8 cellular contexts compared by ENCODE assay signal in the genomic region with DNA sequence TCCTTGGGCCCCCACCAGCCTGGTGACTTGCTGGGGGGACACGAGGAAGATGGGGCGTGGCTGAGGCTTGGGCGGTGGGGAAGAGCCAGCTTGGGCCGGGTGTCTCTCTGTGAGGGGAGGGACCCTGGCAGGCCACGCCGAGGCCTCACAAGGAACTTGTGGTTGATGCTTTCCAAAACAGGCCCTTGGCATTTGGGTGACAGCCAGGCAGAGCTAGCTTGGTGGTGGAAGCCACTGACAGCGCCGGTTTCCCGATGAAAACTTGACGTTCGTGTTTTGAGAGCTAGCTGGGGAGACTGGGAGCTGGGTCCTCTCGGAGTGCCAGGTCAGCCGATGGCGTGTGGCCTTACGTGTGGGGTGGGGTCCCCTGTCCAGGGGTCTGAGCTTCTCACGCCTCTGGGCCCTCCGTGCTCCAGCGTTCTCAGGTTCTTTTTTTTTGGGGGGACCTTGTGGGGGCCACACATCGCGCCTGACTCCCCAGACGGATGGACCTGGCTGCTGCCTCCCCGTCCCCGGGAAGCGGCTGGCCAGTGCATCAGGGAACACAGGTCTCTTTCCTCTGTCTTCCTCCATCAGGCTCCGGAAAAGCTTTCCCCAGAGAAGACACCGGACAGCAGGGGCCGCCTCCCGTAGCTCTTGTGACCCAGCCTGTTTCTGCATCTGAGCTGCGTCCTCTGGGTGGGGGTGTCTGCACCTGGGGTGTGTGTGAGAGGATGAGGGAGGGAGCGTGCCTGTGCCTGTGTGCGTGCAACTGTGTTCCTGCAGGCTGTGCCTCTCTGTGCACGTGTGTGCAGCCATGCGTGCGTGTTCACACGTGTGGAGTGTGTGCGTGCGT.
DNase-seq lines count a peak whose midpoint lies in the region; ATAC-seq and TF ChIP-seq lines count a peak whose summit lies in the region.

No MANE protein-coding gene starts in this region.

- peaks cover 12% of the 10 kb centered on the region for H3K4me1 Mint-ChIP-seq in activated T-cell treated with anti-CD3 and anti-CD28 coated beads, Interleukin-2, amount 50 U/mL, for 24 hours (ENCODE audit: low read depth)

- H3K9me3 ChIP-seq in OCI-LY7 (ENCODE audit: low read length): no peaks in the 10 kb centered on the region

- POLR2A ChIA-PET in OCI-LY7 (lab: Charles Lee): interaction anchor here (0.6 to 0.8 kb wide), 3 partner anchors 134 to 679 kb away, joined by 3 to 4 read pairs (median 3); no protein-coding TSS in a partner anchor

- peak overlapping the region; percentile 59 for H3K4me3 ChIP-seq in OCI-LY7 (ENCODE audit: low read depth, low read length, poor library complexity, severe bottlenecking)

- H3K4me1 ChIP-seq in OCI-LY7 (ENCODE audit: insufficient read depth, low read length, poor library complexity, severe bottlenecking): peaks cover 32% of the 10 kb centered on the region

- intact Hi-C loops in OCI-LY7 (cut with micrococcal nuclease; ENCODE audit: unreplicated experiment): no loop called here
- intact Hi-C loops in left ventricle myocardium superior (cut with micrococcal nuclease): no loop called here

- no peak for TF ChIP-seq CTCF in OCI-LY7 (conservative IDR thresholded peaks at IDR 0.05; ENCODE audit: low read length)

- peaks cover 56% of the 10 kb centered on the region for H3K27me3 Mint-ChIP-seq in activated T-cell treated with anti-CD3 and anti-CD28 coated beads, Interleukin-2, amount 50 U/mL, for 24 hours

- H2AFZ ChIP-seq in OCI-LY7 (ENCODE audit: low read length): peak overlapping the region; percentile 67; the same call in 1 of the 2 replicates

- H3K36me3 Mint-ChIP-seq in activated T-cell treated with anti-CD3 and anti-CD28 coated beads, Interleukin-2, amount 50 U/mL, for 24 hours (ENCODE audit: low read depth): no peaks in the 10 kb centered on the region

- H3K9me3 Mint-ChIP-seq in activated T-cell treated with anti-CD3 and anti-CD28 coated beads, Interleukin-2, amount 50 U/mL, for 24 hours: no peaks in the 10 kb centered on the region

- no peaks in the 10 kb centered on the region for H3K36me3 ChIP-seq in OCI-LY7 (ENCODE audit: insufficient read depth, low read length)

- CTCF ChIA-PET in OCI-LY7 (lab: Charles Lee; ENCODE audit: unreplicated experiment): interaction anchor here (0.6 to 1.0 kb wide), 2 partner anchors 8 to 299 kb away, joined by 3 to 6 read pairs; no protein-coding TSS in a partner anchor

- H3K79me2 ChIP-seq in OCI-LY7 (ENCODE audit: insufficient read depth, low read depth, low read length): no peaks in the 10 kb centered on the region

- DNase-seq in activated T-cell treated with anti-CD3 and anti-CD28 coated beads, Interleukin-2, amount 50 U/mL, for 24 hours: peak; percentile 58
- DNase-seq in activated T-cell treated with anti-CD3 and anti-CD28 coated beads, Interleukin-2, amount 50 U/mL, for 1 hour: no peak
- DNase-seq in OCI-LY7 (ENCODE audit: low spot score) (peak; percentile 86), left ventricle myocardium superior (no peak), HPDE6-E6E7 (ENCODE audit: extremely low spot score) (no peak), EL (no peak)

- peak overlapping the region; percentile 53 for H3K27ac ChIP-seq in OCI-LY7 (ENCODE audit: low read depth, low read length, poor library complexity, severe bottlenecking)

- no peak overlapping the region for H3K27ac Mint-ChIP-seq in activated T-cell treated with anti-CD3 and anti-CD28 coated beads, Interleukin-2, amount 50 U/mL, for 24 hours

- no peaks in the 10 kb centered on the region for H4K20me1 ChIP-seq in OCI-LY7 (ENCODE audit: insufficient read depth, low read length)

- H3K4me2 ChIP-seq in OCI-LY7 (ENCODE audit: low read length): peak overlapping the region; percentile 66

- no TSS peak for BruUV-seq in OCI-LY7 (replicated peaks; lab: Mats Ljungman, UMichigan)

- peak overlapping the region; percentile 23 for H3K4me3 Mint-ChIP-seq in activated T-cell treated with anti-CD3 and anti-CD28 coated beads, Interleukin-2, amount 50 U/mL, for 24 hours

- no peaks in the 10 kb centered on the region for H3K9me2 ChIP-seq in OCI-LY7 (ENCODE audit: insufficient read depth, low read length)

- ATAC-seq in HG02798 (IDR thresholded peaks at IDR 0.05; ENCODE audit: poor library complexity, unreplicated experiment) (peak; percentile 35), left ventricle myocardium superior (peak; percentile 39), HG03571 (IDR thresholded peaks at IDR 0.05; ENCODE audit: unreplicated experiment) (no peak)

Comparison
In these comparisons a context has a peak if more than half of its experiments do, and no peak if none do; other contexts are left out.
1. DNase-seq: peak in activated T-cell treated with anti-CD3 and anti-CD28 coated beads, Interleukin-2, amount 50 U/mL, for 24 hours (single experiment) and OCI-LY7 (single experiment); none in activated T-cell treated with anti-CD3 and anti-CD28 coated beads, Interleukin-2, amount 50 U/mL, for 1 hour (single experiment), left ventricle myocardium superior (single experiment), HPDE6-E6E7 (single experiment) and EL (single experiment).